In the genomic region with DNA sequence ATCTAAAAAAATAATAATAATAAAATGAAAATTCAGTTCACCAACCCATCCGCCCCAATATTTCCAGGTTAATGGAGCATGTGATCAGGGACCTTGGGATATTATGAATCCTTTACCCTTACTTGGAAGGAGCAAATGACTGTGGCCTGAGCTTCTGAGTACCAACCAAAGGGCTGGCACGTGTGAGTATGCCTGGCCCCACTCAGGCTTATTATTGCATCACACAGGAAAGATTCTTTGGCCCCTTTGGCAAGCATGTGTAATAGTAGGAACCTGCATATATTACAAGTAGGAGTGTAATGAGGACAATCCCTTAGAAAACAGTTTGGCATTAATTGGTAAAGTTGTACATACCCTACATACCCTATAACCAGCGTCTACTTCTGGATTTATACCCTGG, we compare ENCODE assay signal across 1 cellular context.
A peak's percentile ranks its signal among the peaks of the same experiment; 100 is the strongest.
TF ChIP-seq lines count a peak whose summit lies in the region.

No MANE protein-coding gene starts in this region.

TF ChIP-seq in K562, 482 proteins besides CTCF, POLR2A, EP300 and RAD21 (continued from another document):
- TF ChIP-seq ATF3 (IDR thresholded peaks at IDR 0.05): peak; percentile 50
- no peak for TF ChIP-seq ATF3 (CRISPR knock-in tag; conservative IDR thresholded peaks at IDR 0.05)
- TF ChIP-seq KLF6 (CRISPR knock-in tag; IDR thresholded peaks at IDR 0.05; ENCODE audit: borderline replicate concordance): no peak
- peak; percentile 60 for TF ChIP-seq CEBPB (tag; IDR thresholded peaks at IDR 0.05)
